Comparison of ENCODE assay signal across 1 cellular context in genomic region chr1:7962011-7962335, GRCh38.
TF ChIP-seq lines count a peak whose summit lies in the region.

No MANE protein-coding gene starts in this region.

TF ChIP-seq in GM23338, 12 proteins besides CTCF, POLR2A, EP300 and RAD21 (continued from another document):
- TF ChIP-seq ZNF462 (CRISPR knock-in tag; IDR thresholded peaks at IDR 0.05) (no peak), CREB1 (CRISPR knock-in tag; IDR thresholded peaks at IDR 0.05; ENCODE audit: low read depth) (no peak), REST (IDR thresholded peaks at IDR 0.05; ENCODE audit: unreplicated experiment) (no peak), ZNF331 (CRISPR knock-in tag; IDR thresholded peaks at IDR 0.05; ENCODE audit: low read depth) (no peak), EZH2phosphoT487 (IDR thresholded peaks at IDR 0.05; ENCODE audit: unreplicated experiment) (no peak), STAT1 (IDR thresholded peaks at IDR 0.05; ENCODE audit: unreplicated experiment) (no peak)
